Comparison of ENCODE assay signal across 8 cellular contexts in genomic region chr20:33489495-33490022, GRCh38. TPM values are rescaled to one million over a fixed set of nuclear protein-coding genes. Genes with fewer than 3 reads are reported as not detected.
DNase-seq lines count a peak whose midpoint lies in the region; ATAC-seq and TF ChIP-seq lines count a peak whose summit lies in the region.

No MANE protein-coding gene starts in this region.

- no peaks in the 10 kb centered on the region for H3K36me3 Mint-ChIP-seq in activated naive CD4-positive, alpha-beta T cell treated with anti-CD3 and anti-CD28 coated beads, Interleukin-2, amount 50 U/mL, for 72 hours

- ATAC-seq in HG02588 (IDR thresholded peaks at IDR 0.05; ENCODE audit: unreplicated experiment) (peak; percentile 90), omental fat pad (ENCODE audit: low FRiP score) (peak; percentile 100)
- peak; percentile 97 for ATAC-seq in activated naive CD4-positive, alpha-beta T cell treated with anti-CD3 and anti-CD28 coated beads, Interleukin-2, amount 50 U/mL, for 72 hours

- H3K27ac Mint-ChIP-seq in activated naive CD4-positive, alpha-beta T cell treated with anti-CD3 and anti-CD28 coated beads, Interleukin-2, amount 50 U/mL, for 72 hours: peak overlapping the region; percentile 72 to 84

- 2 to 3% methylated on average over 9 to 20 of the region's 36 CpGs for WGBS in testis, 2 donors

- H3K9ac ChIP-seq in SK-N-MC (ENCODE audit: insufficient read length): peak overlapping the region; percentile 91

- DNase-seq in NCI-H1048 (lab: John Stamatoyannopoulos, UW) (peak; percentile 74), SK-N-MC (ENCODE audit: low read depth, low spot score) (peak; percentile 52), glomerular visceral epithelial cell (ENCODE audit: extremely low spot score) (peak; percentile 99), omental fat pad (ENCODE audit: low spot score) (peak; percentile 93), testis (peak; percentile 99)
- DNase-seq in activated naive CD4-positive, alpha-beta T cell treated with anti-CD3 and anti-CD28 coated beads, Interleukin-2, amount 50 U/mL, for 72 hours (ENCODE audit: low spot score in 2 of 2): peak; percentile 99 to 100

- H3K27ac ChIP-seq in SK-N-MC: peak overlapping the region; percentile 88
- H3K27ac ChIP-seq in testis: peak overlapping the region; percentile 92 to 95

- peak; percentile 93 for TF ChIP-seq POLR2A in testis (IDR thresholded peaks at IDR 0.05)

- H3K4me3 ChIP-seq in GM08714 (ENCODE audit: low read length): peak overlapping the region; percentile 63; the same call in 1 of the 2 replicates
- H3K4me3 ChIP-seq in SK-N-MC: peak overlapping the region; percentile 91
- H3K4me3 ChIP-seq in testis: peak overlapping the region; percentile 70 to 95

- H3K36me3 ChIP-seq in SK-N-MC (ENCODE audit: insufficient read depth, low read length) (no peaks in the 10 kb centered on the region), testis (ENCODE audit: low read depth, missing control alignments) (no peaks in the 10 kb centered on the region)

- H3K27me3 ChIP-seq in testis: no peaks in the 10 kb centered on the region

- intact Hi-C loops in testis (cut with DNase I; ENCODE audit: low total_unique reads): no loop called here

- peaks cover 14% of the 10 kb centered on the region for H3K4me1 ChIP-seq in testis

- no peaks in the 10 kb centered on the region for H3K9me3 Mint-ChIP-seq in activated naive CD4-positive, alpha-beta T cell treated with anti-CD3 and anti-CD28 coated beads, Interleukin-2, amount 50 U/mL, for 72 hours

- TF ChIP-seq CTCF in omental fat pad (IDR thresholded peaks at IDR 0.05): no peak
- no peak for TF ChIP-seq CTCF in testis (IDR thresholded peaks at IDR 0.05)

- H3K9me3 ChIP-seq in SK-N-MC (ENCODE audit: low read depth, low read length) (no peaks in the 10 kb centered on the region), testis (no peaks in the 10 kb centered on the region)

RNA-seq across cellular contexts. Expression of gene CBFA2T2, which starts 0.3 kb away (rescaled TPM):
- 10 to 100 TPM; 13.7 to 16.3 TPM for total RNA-seq in activated naive CD4-positive, alpha-beta T cell treated with anti-CD3 and anti-CD28 coated beads, Interleukin-2, amount 50 U/mL, for 72 hours
- total RNA-seq in omental fat pad (10 to 100 TPM in 2 of 4 donors, 1 to 10 TPM in 2; 5.8 to 11.8 (median 10.0) TPM), testis (10 to 100 TPM; 33.1 to 39.2 TPM)
- polyA plus RNA-seq in testis (ENCODE audit: insufficient read depth, low read depth, low replicate concordance): 25.2 TPM

RNA-seq across cellular contexts. Expression of gene SNTA1, which starts 46.0 kb away (rescaled TPM):
- total RNA-seq in activated naive CD4-positive, alpha-beta T cell treated with anti-CD3 and anti-CD28 coated beads, Interleukin-2, amount 50 U/mL, for 72 hours: 1 to 10 TPM; 3.1 TPM
- 10 to 100 TPM; 28.5 to 39.2 (median 37.0) TPM for total RNA-seq in omental fat pad
- 100 to 1,000 TPM in 1 of 2 donors, 10 to 100 TPM in 1; 96.8 to 135 TPM for total RNA-seq in testis
- 28.0 TPM for polyA plus RNA-seq in testis (ENCODE audit: insufficient read depth, low read depth, low replicate concordance)

Comparison
In these comparisons a context has a peak if more than half of its experiments do, and no peak if none do; other contexts are left out.
1. Peak in every context shown above with its lines: DNase-seq, ATAC-seq, H3K4me3 ChIP-seq and H3K27ac ChIP-seq.
2. RNA of gene SNTA1, which starts 46.0 kb away (total RNA-seq): 96.8 to 135 TPM in testis and 28.5 to 39.2 TPM in omental fat pad; 3.1 TPM in activated naive CD4-positive, alpha-beta T cell treated with anti-CD3 and anti-CD28 coated beads, Interleukin-2, amount 50 U/mL, for 72 hours; every median in the first group is over 4 times any median in the second.